In the genomic region with DNA sequence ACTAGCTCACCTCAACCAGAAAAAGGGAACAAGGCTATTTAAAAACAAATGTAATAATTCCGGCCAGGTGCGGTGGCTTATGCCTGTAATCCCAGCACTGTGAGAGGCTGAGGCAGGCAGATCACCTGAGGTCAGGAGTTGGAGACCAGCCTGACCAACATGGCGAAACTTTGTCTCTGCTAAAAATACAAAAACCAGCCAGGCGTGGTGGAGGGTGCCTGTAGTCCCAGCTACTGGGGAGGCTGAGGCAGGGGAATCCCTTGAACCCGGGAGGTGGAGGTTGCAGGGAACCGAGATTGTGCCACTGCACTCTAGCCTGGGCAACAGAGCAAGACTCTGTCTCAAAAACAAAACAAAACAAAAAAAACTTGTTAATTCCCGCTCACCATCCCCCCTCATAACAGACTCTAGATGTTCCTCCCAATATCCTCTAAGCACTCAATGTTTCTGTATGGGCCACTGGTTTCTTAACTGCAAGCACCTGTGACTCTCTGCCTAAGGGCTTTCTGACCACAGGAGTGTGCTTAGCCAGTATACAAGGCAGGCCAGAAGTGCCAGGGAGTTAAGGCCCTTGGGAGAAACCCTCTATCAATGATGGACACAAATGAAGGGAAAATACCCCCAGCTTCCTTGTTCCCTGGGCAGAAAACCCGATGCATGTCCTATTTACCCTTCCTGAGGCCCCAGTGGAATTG, we compare ENCODE assay signal across 22 cellular contexts. TPM values are rescaled to one million over a fixed set of nuclear protein-coding genes. Genes with fewer than 3 reads are reported as not detected.
DNase-seq lines count a peak whose midpoint lies in the region; ATAC-seq and TF ChIP-seq lines count a peak whose summit lies in the region.
"Had no signal": no experiment of that assay in that cellular context is flagged by ENCODE, and none has a peak within 500 bp of the region (broad histone marks: within the 10 kb centered on the region; RNA-seq: fewer than 3 reads in every experiment).

No MANE protein-coding gene starts in this region.

- peak; percentile 40 for DNase-seq in DMS79 treated with DMSO at 0.1 percent for 48 hours (lab: John Stamatoyannopoulos, UW)
- peak; percentile 64 for DNase-seq in OCI-LY7 (ENCODE audit: low spot score)
- peak; percentile 54 for DNase-seq in osteocyte (ENCODE audit: extremely low spot score, unreplicated experiment)
- DNase-seq in activated T-helper 1 cell treated with anti-CD3 and anti-CD28 coated beads, Interleukin-12 subunit alpha, Interleukin-12 subunit beta, Interleukin-2, Interleukin-4 antibody, amounts not matched to agents 30 ng/mL and 10 ng/mL and 1 ng/mL, durations not matched to agents 14 hours and 24 hours and 36 hours (ENCODE audit: low spot score) = no peak
- DNase-seq: ACHN; Caco-2; CD4-positive, alpha-beta T cell; DMS 273 treated with DMSO at 0.1 percent for 48 hours; GDM1; GOT3; NCI-H1694 treated with DMSO at 0.1 percent for 48 hours; NCI-H2227 treated with DMSO at 0.1 percent for 48 hours; NCI-H510A; NCI-H748 treated with DMSO at 0.1 percent for 48 hours; PC-3; Right ventricle myocardium superior had no signal

- H3K4me3 ChIP-seq in OCI-LY7 (ENCODE audit: low read depth, low read length, poor library complexity, severe bottlenecking) = peak overlapping the region; percentile 38
- H3K4me3 ChIP-seq: BLaER1 had no signal

- ATAC-seq in GM18502 (IDR thresholded peaks at IDR 0.05; ENCODE audit: poor library complexity, unreplicated experiment) = peak; percentile 69
- ATAC-seq in GM18873 (IDR thresholded peaks at IDR 0.05; ENCODE audit: low FRiP score, unreplicated experiment) = no peak
- no peak for ATAC-seq in HG03025 (IDR thresholded peaks at IDR 0.05; ENCODE audit: low FRiP score, unreplicated experiment)
- ATAC-seq: HCT116, PC-3 had no signal

- CTCF ChIA-PET in OCI-LY7 (lab: Charles Lee; ENCODE audit: unreplicated experiment) = no interaction called here

- H2AFZ ChIP-seq in OCI-LY7 (ENCODE audit: low read length) = peak overlapping the region; percentile 72; the same call in 1 of the 2 replicates

- H3K27me3 Mint-ChIP-seq in osteocyte (ENCODE audit: unreplicated experiment) = no peaks in the 10 kb centered on the region
- no peaks in the 10 kb centered on the region for H3K27me3 Mint-ChIP-seq in activated T-helper 1 cell treated with anti-CD3 and anti-CD28 coated beads, Interleukin-12 subunit alpha, Interleukin-12 subunit beta, Interleukin-2, Interleukin-4 antibody, amounts not matched to agents 30 ng/mL and 10 ng/mL and 1 ng/mL, durations not matched to agents 14 hours and 24 hours and 36 hours (ENCODE audit: insufficient read depth)
- H3K27me3 Mint-ChIP-seq: CD4-positive, alpha-beta T cell had no signal

- peaks cover 12% of the 10 kb centered on the region for H3K9me3 Mint-ChIP-seq in osteocyte (ENCODE audit: unreplicated experiment)
- no peaks in the 10 kb centered on the region for H3K9me3 Mint-ChIP-seq in activated T-helper 1 cell treated with anti-CD3 and anti-CD28 coated beads, Interleukin-12 subunit alpha, Interleukin-12 subunit beta, Interleukin-2, Interleukin-4 antibody, amounts not matched to agents 30 ng/mL and 10 ng/mL and 1 ng/mL, durations not matched to agents 14 hours and 24 hours and 36 hours
- H3K9me3 Mint-ChIP-seq: CD4-positive, alpha-beta T cell had no signal

- no peak overlapping the region for H3K27ac Mint-ChIP-seq in osteocyte (ENCODE audit: unreplicated experiment)
- H3K27ac Mint-ChIP-seq in activated T-helper 1 cell treated with anti-CD3 and anti-CD28 coated beads, Interleukin-12 subunit alpha, Interleukin-12 subunit beta, Interleukin-2, Interleukin-4 antibody, amounts not matched to agents 30 ng/mL and 10 ng/mL and 1 ng/mL, durations not matched to agents 14 hours and 24 hours and 36 hours = no peak overlapping the region
- H3K27ac Mint-ChIP-seq: CD4-positive, alpha-beta T cell had no signal

- TF ChIP-seq CTCF in OCI-LY7 (conservative IDR thresholded peaks at IDR 0.05; ENCODE audit: low read length) (no peak), osteocyte (IDR thresholded peaks at IDR 0.05) (no peak)

- intact Hi-C loops in OCI-LY7 (cut with micrococcal nuclease; ENCODE audit: unreplicated experiment) = no loop called here
- intact Hi-C loops in activated T-helper 1 cell treated with anti-CD3 and anti-CD28 coated beads, Interleukin-12 subunit alpha, Interleukin-12 subunit beta, Interleukin-2, Interleukin-4 antibody, amounts not matched to agents 30 ng/mL and 10 ng/mL and 1 ng/mL, durations not matched to agents 14 hours and 24 hours and 36 hours (cut with micrococcal nuclease) = no loop called here

- no TSS peak for BruUV-seq in OCI-LY7 (replicated peaks; lab: Mats Ljungman, UMichigan)

- peak overlapping the region; percentile 59 for H3K27ac ChIP-seq in OCI-LY7 (ENCODE audit: low read depth, low read length, poor library complexity, severe bottlenecking)
- H3K27ac ChIP-seq: BLaER1, KMS-11 had no signal

- no peaks in the 10 kb centered on the region for H3K79me2 ChIP-seq in OCI-LY7 (ENCODE audit: insufficient read depth, low read depth, low read length)

- H3K4me1 ChIP-seq in OCI-LY7 (ENCODE audit: insufficient read depth, low read length, poor library complexity, severe bottlenecking) = peaks cover 18% of the 10 kb centered on the region
- H3K4me1 ChIP-seq: Caco-2 had no signal

- no peaks in the 10 kb centered on the region for H3K36me3 Mint-ChIP-seq in osteocyte (ENCODE audit: unreplicated experiment)
- no peaks in the 10 kb centered on the region for H3K36me3 Mint-ChIP-seq in activated T-helper 1 cell treated with anti-CD3 and anti-CD28 coated beads, Interleukin-12 subunit alpha, Interleukin-12 subunit beta, Interleukin-2, Interleukin-4 antibody, amounts not matched to agents 30 ng/mL and 10 ng/mL and 1 ng/mL, durations not matched to agents 14 hours and 24 hours and 36 hours (ENCODE audit: low read depth)

- H3K9me3 ChIP-seq in OCI-LY7 (ENCODE audit: low read length) = no peaks in the 10 kb centered on the region
- H3K9me3 ChIP-seq: Caco-2 had no signal

- H4K20me1 ChIP-seq in OCI-LY7 (ENCODE audit: insufficient read depth, low read length) = no peaks in the 10 kb centered on the region
- H4K20me1 ChIP-seq: BLaER1 had no signal

- no peaks in the 10 kb centered on the region for H3K9me2 ChIP-seq in OCI-LY7 (ENCODE audit: insufficient read depth, low read length)

- H3K36me3 ChIP-seq in OCI-LY7 (ENCODE audit: insufficient read depth, low read length) = no peaks in the 10 kb centered on the region
- H3K36me3 ChIP-seq: BLaER1 had no signal

- POLR2A ChIA-PET in OCI-LY7 (lab: Charles Lee) = interaction anchor here (0.6 to 1.0 kb wide), 3 partner anchors 11 to 17 kb away, joined by 3 to 5 read pairs (median 4); no protein-coding TSS in a partner anchor

- peaks cover 6% of the 10 kb centered on the region for H3K4me1 Mint-ChIP-seq in osteocyte (ENCODE audit: unreplicated experiment)
- no peaks in the 10 kb centered on the region for H3K4me1 Mint-ChIP-seq in activated T-helper 1 cell treated with anti-CD3 and anti-CD28 coated beads, Interleukin-12 subunit alpha, Interleukin-12 subunit beta, Interleukin-2, Interleukin-4 antibody, amounts not matched to agents 30 ng/mL and 10 ng/mL and 1 ng/mL, durations not matched to agents 14 hours and 24 hours and 36 hours (ENCODE audit: low read depth)

- H3K4me2 ChIP-seq in OCI-LY7 (ENCODE audit: low read length) = peak overlapping the region; percentile 58
- H3K4me2 ChIP-seq: BLaER1, KMS-11 had no signal

- H3K4me3 Mint-ChIP-seq in osteocyte (ENCODE audit: unreplicated experiment) = no peak overlapping the region
- no peak overlapping the region for H3K4me3 Mint-ChIP-seq in activated T-helper 1 cell treated with anti-CD3 and anti-CD28 coated beads, Interleukin-12 subunit alpha, Interleukin-12 subunit beta, Interleukin-2, Interleukin-4 antibody, amounts not matched to agents 30 ng/mL and 10 ng/mL and 1 ng/mL, durations not matched to agents 14 hours and 24 hours and 36 hours
- H3K4me3 Mint-ChIP-seq: CD4-positive, alpha-beta T cell had no signal

RNA-seq across cellular contexts. Expression of gene THOC2, which starts 21.0 kb away (rescaled TPM):
- total RNA-seq in OCI-LY7 (2014; rRNA removed; shearing (Covaris generic)) = 73.8 and 101 TPM in 2 replicates
- 97.3 and 99.1 TPM in 2 replicates for total RNA-seq in OCI-LY7 (2022)
- total RNA-seq in osteocyte = 66.5 and 73.4 TPM in 2 replicates
- 87.6 and 91.2 TPM in 2 replicates for total RNA-seq in activated T-helper 1 cell treated with anti-CD3 and anti-CD28 coated beads, Interleukin-12 subunit alpha, Interleukin-12 subunit beta, Interleukin-2, Interleukin-4 antibody, amounts not matched to agents 30 ng/mL and 10 ng/mL and 1 ng/mL, durations not matched to agents 14 hours and 24 hours and 36 hours
